21 cellular contexts compared by ENCODE assay signal in genomic region chr5:122200894-122201293, GRCh38.
"Had no signal": no experiment of that assay in that cellular context is flagged by ENCODE, and none has a peak within 500 bp of the region (broad histone marks: within the 10 kb centered on the region; RNA-seq: fewer than 3 reads in every experiment).

No MANE protein-coding gene starts in this region.

- H3K4me1 Mint-ChIP-seq: IgD-negative memory B cell had no signal

- DNase-seq: Kasumi-1, MM.1S, NCI-H1092 treated with DMSO at 0.1 percent for 48 hours, NCI-H1436, NCI-H187, NCI-H2029, NCI-H2171, NCI-H226, NCI-H446, NCI-H510A, NCI-H524 treated with DMSO at 0.1 percent for 48 hours, NCI-H774, PC-3, SHP77, SW 1271 had no signal

- H3K4me3 ChIP-seq: K562 had no signal

- H3K36me3 Mint-ChIP-seq: IgD-negative memory B cell had no signal

- H3K4me3 Mint-ChIP-seq: IgD-negative memory B cell had no signal

- ATAC-seq: K562, Panc1, PC-3 had no signal

- H3K9ac ChIP-seq: KMS-11 had no signal

- H3K27ac Mint-ChIP-seq: IgD-negative memory B cell had no signal

- H3K27ac ChIP-seq: HL-60, KMS-11, RWPE1 had no signal

- H3K4me2 ChIP-seq: KMS-11 had no signal
